ENCODE assay signal across 14 cellular contexts in the genomic region with DNA sequence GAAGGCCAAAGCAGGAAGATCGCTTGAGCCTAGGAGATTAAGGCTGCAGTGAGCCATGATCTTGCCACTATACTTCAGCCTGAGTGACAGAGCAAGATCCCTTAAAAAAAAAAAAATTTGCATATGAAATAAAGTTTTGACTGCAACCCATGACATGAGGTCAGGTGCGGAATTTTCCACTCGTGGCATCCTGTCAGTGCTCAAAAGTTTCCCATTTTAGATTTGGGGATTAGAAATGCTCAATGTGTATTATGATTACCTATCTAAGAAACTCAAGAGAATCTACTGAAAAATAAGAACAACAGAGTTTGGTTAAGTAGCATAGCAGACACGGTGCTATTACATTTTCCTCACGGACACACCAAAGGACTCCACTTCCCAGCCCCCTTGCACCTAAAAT. TPM values are rescaled to one million over a fixed set of nuclear protein-coding genes. Genes with fewer than 3 reads are reported as not detected.
DNase-seq lines count a peak whose midpoint lies in the region; ATAC-seq and TF ChIP-seq lines count a peak whose summit lies in the region.
"Had no signal": no experiment of that assay in that cellular context is flagged by ENCODE, and none has a peak within 500 bp of the region (broad histone marks: within the 10 kb centered on the region; RNA-seq: fewer than 3 reads in every experiment).

No MANE protein-coding gene starts in this region.

- TF ChIP-seq CTCF in SU-DHL-6 (IDR thresholded peaks at IDR 0.05; ENCODE audit: insufficient read depth, low read length, poor library complexity, severe bottlenecking): no peak

- H3K4me3 Mint-ChIP-seq in activated T-cell treated with anti-CD3 and anti-CD28 coated beads, Interleukin-2, amount 50 U/mL, for 72 hours: peak overlapping the region in 1 of 2 donors; percentile 34
- no peak overlapping the region for H3K4me3 Mint-ChIP-seq in activated T-cell treated with anti-CD3 and anti-CD28 coated beads, Interleukin-2, amount 50 U/mL, for 4 hours

- H3K36me3 Mint-ChIP-seq in activated T-cell treated with anti-CD3 and anti-CD28 coated beads, Interleukin-2, amount 50 U/mL, for 72 hours (ENCODE audit: insufficient read depth in 2 of 2): peaks cover 0 to 3% of the 10 kb centered on the region in 2 donors
- H3K36me3 Mint-ChIP-seq in activated T-cell treated with anti-CD3 and anti-CD28 coated beads, Interleukin-2, amount 50 U/mL, for 4 hours (ENCODE audit: insufficient read depth): peaks cover 7% of the 10 kb centered on the region

- no peak overlapping the region for H2AFZ ChIP-seq in SU-DHL-6 (ENCODE audit: low read depth, low read length, severe bottlenecking)

- no peaks in the 10 kb centered on the region for H3K9me2 ChIP-seq in SU-DHL-6 (replicated peaks; ENCODE audit: insufficient read depth, low read length)

- peaks cover 64% of the 10 kb centered on the region for H3F3A ChIP-seq in SU-DHL-6 (ENCODE audit: insufficient read depth)

- peak overlapping the region; percentile 5 for H3K4me3 ChIP-seq in SU-DHL-6 (ENCODE audit: insufficient read depth, low read length, poor library complexity, severe bottlenecking)
- H3K4me3 ChIP-seq: sigmoid colon had no signal

- H3K27ac ChIP-seq in SU-DHL-6 (ENCODE audit: low read depth, low read length): peak overlapping the region; percentile 99
- H3K27ac ChIP-seq: sigmoid colon had no signal

- H3K36me3 ChIP-seq in SU-DHL-6 (ENCODE audit: low read length): no peaks in the 10 kb centered on the region
- H3K36me3 ChIP-seq: sigmoid colon had no signal

- H3K27me3 Mint-ChIP-seq in activated T-cell treated with anti-CD3 and anti-CD28 coated beads, Interleukin-2, amount 50 U/mL, for 72 hours (ENCODE audit: low read depth): no peaks in the 10 kb centered on the region
- no peaks in the 10 kb centered on the region for H3K27me3 Mint-ChIP-seq in activated T-cell treated with anti-CD3 and anti-CD28 coated beads, Interleukin-2, amount 50 U/mL, for 4 hours (ENCODE audit: low read depth)

- ATAC-seq in activated T-cell treated with anti-CD3 and anti-CD28 coated beads, Interleukin-2, amount 50 U/mL, for 72 hours (replicated peaks in 1 of 2): no peak
- no peak for ATAC-seq in activated T-cell treated with anti-CD3 and anti-CD28 coated beads, Interleukin-2, amount 50 U/mL, for 4 hours
- ATAC-seq in HG02678 (IDR thresholded peaks at IDR 0.05; ENCODE audit: unreplicated experiment) (peak; percentile 70), GM21529 (IDR thresholded peaks at IDR 0.05; ENCODE audit: unreplicated experiment) (no peak), GM21360 (IDR thresholded peaks at IDR 0.05; ENCODE audit: unreplicated experiment) (no peak)

- peak overlapping the region; percentile 19 for H3K27ac Mint-ChIP-seq in activated T-cell treated with anti-CD3 and anti-CD28 coated beads, Interleukin-2, amount 50 U/mL, for 72 hours

- H3K4me1 Mint-ChIP-seq in activated T-cell treated with anti-CD3 and anti-CD28 coated beads, Interleukin-2, amount 50 U/mL, for 72 hours (ENCODE audit: low read depth): peaks cover 26% of the 10 kb centered on the region
- peaks cover 28% of the 10 kb centered on the region for H3K4me1 Mint-ChIP-seq in activated T-cell treated with anti-CD3 and anti-CD28 coated beads, Interleukin-2, amount 50 U/mL, for 4 hours (ENCODE audit: low read depth)

- H3K9me3 Mint-ChIP-seq in activated T-cell treated with anti-CD3 and anti-CD28 coated beads, Interleukin-2, amount 50 U/mL, for 72 hours: no peaks in the 10 kb centered on the region
- no peaks in the 10 kb centered on the region for H3K9me3 Mint-ChIP-seq in activated T-cell treated with anti-CD3 and anti-CD28 coated beads, Interleukin-2, amount 50 U/mL, for 4 hours

- no peak for DNase-seq in activated T-cell treated with anti-CD3 and anti-CD28 coated beads, Interleukin-2, amount 50 U/mL, for 72 hours
- DNase-seq in activated T-cell treated with anti-CD3 and anti-CD28 coated beads, Interleukin-2, amount 50 U/mL, for 4 hours: no peak
- peak; percentile 32 for DNase-seq in stimulated activated CD8-positive, alpha-beta memory T cell treated with anti-CD3 and anti-CD28 coated beads, Interleukin-4, amount 100 ng/mL, for 48 hours
- DNase-seq in SKM-1 treated with dmso at 0.1 percent for 144 hours (lab: John Stamatoyannopoulos, UW; ENCODE audit: unreplicated experiment): no peak
- DNase-seq: amniotic stem cell, Caco-2, islet precursor cell, NCI-H2081 treated with DMSO at 0.1 percent for 48 hours, SHP77, sigmoid colon had no signal

- H3K9ac ChIP-seq in SU-DHL-6 (ENCODE audit: low read length): peak overlapping the region; percentile 45

- peaks cover 57% of the 10 kb centered on the region for H3K79me2 ChIP-seq in SU-DHL-6 (ENCODE audit: insufficient read depth, low read length)

- no peaks in the 10 kb centered on the region for H3K9me3 ChIP-seq in SU-DHL-6 (ENCODE audit: insufficient read depth, low read length)
- H3K9me3 ChIP-seq: Caco-2, sigmoid colon had no signal

- H4K20me1 ChIP-seq in SU-DHL-6 (ENCODE audit: low read depth, low read length): no peaks in the 10 kb centered on the region

- no peaks in the 10 kb centered on the region for H3K27me3 ChIP-seq in SU-DHL-6 (ENCODE audit: low read length)
- H3K27me3 ChIP-seq: sigmoid colon had no signal

- H3K4me2 ChIP-seq in SU-DHL-6 (ENCODE audit: low read depth, low read length, poor library complexity, severe bottlenecking): peak overlapping the region; percentile 77

RNA-seq across cellular contexts. Expression of a gene that starts 11.7 kb away (rescaled TPM):
- 10 to 100 TPM; 21.4 to 22.2 TPM for total RNA-seq in activated T-cell treated with anti-CD3 and anti-CD28 coated beads, Interleukin-2, amount 50 U/mL, for 72 hours
- total RNA-seq in activated T-cell treated with anti-CD3 and anti-CD28 coated beads, Interleukin-2, amount 50 U/mL, for 4 hours: 10 to 100 TPM; 19.6 to 25.9 (median 20.4) TPM
